Comparison of ENCODE assay signal across 18 cellular contexts in genomic region chr20:34927736-34928135, GRCh38. TPM values are rescaled to one million over a fixed set of nuclear protein-coding genes. Genes with fewer than 3 reads are reported as not detected.
DNase-seq lines count a peak whose midpoint lies in the region; ATAC-seq and TF ChIP-seq lines count a peak whose summit lies in the region.
"Had no signal": no experiment of that assay in that cellular context is flagged by ENCODE, and none has a peak within 500 bp of the region (broad histone marks: within the 10 kb centered on the region; RNA-seq: fewer than 3 reads in every experiment).

No MANE protein-coding gene starts in this region.

- no peak for ATAC-seq in left lobe of liver

- H3K27me3 Mint-ChIP-seq in osteocyte (ENCODE audit: unreplicated experiment) (no peaks in the 10 kb centered on the region), nephron progenitor cell (ENCODE audit: low read depth, poor library complexity) (no peaks in the 10 kb centered on the region)
- H3K27me3 Mint-ChIP-seq: natural killer cell treated with Interleukin-12 subunit alpha and Interleukin-12 subunit beta and Interleukin-15 and Interleukin-18, amount 100 ng/mL, for 72 hours had no signal

- H3K9me3 ChIP-seq in PC-9 (ENCODE audit: insufficient read depth, low read depth), result 0 out of 2 replicates have a peak, but pooled peaks cover 4% of the 10 kb centered on the region
- H3K9me3 ChIP-seq in mammary epithelial cell (replicated peaks; ENCODE audit: insufficient read depth, low read length), result no peaks in the 10 kb centered on the region
- H3K9me3 ChIP-seq: BE2C, esophagus squamous epithelium had no signal

- peak overlapping the region; percentile 52 for H3K4me2 ChIP-seq in PC-9
- H3K4me2 ChIP-seq in mammary epithelial cell (ENCODE audit: insufficient read depth, low read depth, low read length), result no peak overlapping the region
- H3K4me2 ChIP-seq: KMS-11 had no signal

- no peak overlapping the region for H3K4me3 Mint-ChIP-seq in osteocyte (ENCODE audit: unreplicated experiment)
- no peak overlapping the region for H3K4me3 Mint-ChIP-seq in nephron progenitor cell
- H3K4me3 Mint-ChIP-seq: natural killer cell treated with Interleukin-12 subunit alpha and Interleukin-12 subunit beta and Interleukin-15 and Interleukin-18, amount 100 ng/mL, for 72 hours had no signal

- WGBS in mammary epithelial cell (ENCODE audit: low coverage, missing lambda C conversion rate), result 44% methylated on average over 1 of the region's 1 CpG

- H3K4me3 ChIP-seq in PC-9 (no peak overlapping the region), mammary epithelial cell (replicated peaks in 1 of 3; ENCODE audit: insufficient read depth in 1 of 3, low read depth in 2 of 3, low read length in 3 of 3) (no peak overlapping the region)
- H3K4me3 ChIP-seq: esophagus squamous epithelium had no signal

- no peak overlapping the region for H3K9ac ChIP-seq in mammary epithelial cell (ENCODE audit: insufficient read depth, low read length)
- H3K9ac ChIP-seq: KMS-11 had no signal

- peak overlapping the region; percentile 91 for H3K27ac ChIP-seq in PC-9
- peak overlapping the region; percentile 0 for H3K27ac ChIP-seq in mammary epithelial cell (ENCODE audit: insufficient read depth, low read depth, low read length)
- H3K27ac ChIP-seq in substantia nigra (ENCODE audit: low read depth, low read length, poor library complexity, severe bottlenecking), result no peak overlapping the region
- H3K27ac ChIP-seq: esophagus squamous epithelium, KMS-11 had no signal

- dilution Hi-C loops in mammary epithelial cell (cut with HindIII; ENCODE audit: low sequenced_read_pairs), result no loop called here

- peaks cover 55% of the 10 kb centered on the region for H3F3A ChIP-seq in PC-9 (ENCODE audit: insufficient read depth, low read depth)

- H3K36me3 ChIP-seq in PC-9 (ENCODE audit: low read depth) (peaks cover 65% of the 10 kb centered on the region), mammary epithelial cell (ENCODE audit: insufficient read depth, low read length) (peaks cover 43% of the 10 kb centered on the region)

- H3K79me2 ChIP-seq in PC-9 (ENCODE audit: low read depth), result 0 out of 2 replicates have a peak, but pooled peaks cover 4% of the 10 kb centered on the region
- no peaks in the 10 kb centered on the region for H3K79me2 ChIP-seq in mammary epithelial cell (ENCODE audit: insufficient read depth, low read length)

- H3K27me3 ChIP-seq in PC-9 (ENCODE audit: insufficient read depth, low read depth) (no peaks in the 10 kb centered on the region), mammary epithelial cell (ENCODE audit: insufficient read depth, low read length) (no peaks in the 10 kb centered on the region)
- H3K27me3 ChIP-seq: BE2C, esophagus squamous epithelium had no signal

- H3K36me3 Mint-ChIP-seq in osteocyte (ENCODE audit: unreplicated experiment), result peaks cover 39% of the 10 kb centered on the region
- H3K36me3 Mint-ChIP-seq in nephron progenitor cell (ENCODE audit: low read depth), result peaks cover 19% of the 10 kb centered on the region

- H3K9me3 Mint-ChIP-seq in osteocyte (ENCODE audit: unreplicated experiment) (no peaks in the 10 kb centered on the region), nephron progenitor cell (no peaks in the 10 kb centered on the region)
- H3K9me3 Mint-ChIP-seq: natural killer cell treated with Interleukin-12 subunit alpha and Interleukin-12 subunit beta and Interleukin-15 and Interleukin-18, amount 100 ng/mL, for 72 hours had no signal

- H3K4me1 ChIP-seq in PC-9 (replicated peaks; ENCODE audit: insufficient read depth), result peaks cover 45% of the 10 kb centered on the region
- peaks cover 23% of the 10 kb centered on the region for H3K4me1 ChIP-seq in mammary epithelial cell (ENCODE audit: insufficient read depth, low read length)
- H3K4me1 ChIP-seq: BE2C had no signal

- H2AFZ ChIP-seq in PC-9, result no peak overlapping the region
- H2AFZ ChIP-seq in mammary epithelial cell (ENCODE audit: low read depth, low read length), result no peak overlapping the region

- BruUV-seq in PC-9 (replicated peaks; lab: Mats Ljungman, UMichigan) (no TSS peak), mammary epithelial cell (replicated peaks; lab: Mats Ljungman, UMichigan) (no TSS peak)

- DNase-seq in EH (ENCODE audit: low read depth) (peak; percentile 80), PC-9 (peak; percentile 39 to 86), mammary epithelial cell (peak; percentile 72), osteocyte (ENCODE audit: extremely low spot score, unreplicated experiment) (no peak), cortex of kidney (lab: John Stamatoyannopoulos, UW) (no peak), nephron progenitor cell (no peak), substantia nigra (lab: John Stamatoyannopoulos, UW) (no peak), left lobe of liver (ENCODE audit: low spot score) (no peak)
- DNase-seq: activated CD4-positive, CD25-positive, alpha-beta regulatory T cell treated with anti-CD3 and anti-CD28 coated beads, Interleukin-2, amount 50 U/mL, for 72 hours; activated CD8-positive, alpha-beta memory T cell treated with anti-CD3 and anti-CD28 coated beads, Interleukin-2, amount 50 U/mL, for 4 hours; activated naive CD4-positive, alpha-beta T cell treated with anti-CD3 and anti-CD28 coated beads, Interleukin-2, amount 50 U/mL, for 16 hours; BE2C; esophagus squamous epithelium; NCI-H1092; NCI-H526; T-helper 9 cell had no signal

- POLR2A ChIA-PET in PC-9 (lab: Charles Lee; ENCODE audit: unreplicated experiment), result no interaction called here

- intact Hi-C loops in PC-9 (cut with micrococcal nuclease; ENCODE audit: unreplicated experiment), result loop anchor here (2.0 kb wide), 1 partner anchor 17 kb away; no protein-coding TSS in a partner anchor
- intact Hi-C loops in mammary epithelial cell (cut with micrococcal nuclease), result loop anchor here (1.0 kb wide), 1 partner anchor 51 kb away; the partner anchor contains the start of gene ACSS2

- H4K20me1 ChIP-seq in PC-9 (ENCODE audit: insufficient read depth) (no peaks in the 10 kb centered on the region), mammary epithelial cell (ENCODE audit: insufficient read depth, low read length) (no peaks in the 10 kb centered on the region)

- H3K27ac Mint-ChIP-seq in osteocyte (ENCODE audit: unreplicated experiment) (peak overlapping the region; percentile 23), nephron progenitor cell (no peak overlapping the region)
- H3K27ac Mint-ChIP-seq: natural killer cell treated with Interleukin-12 subunit alpha and Interleukin-12 subunit beta and Interleukin-15 and Interleukin-18, amount 100 ng/mL, for 72 hours had no signal

- TF ChIP-seq CTCF in PC-9 (conservative IDR thresholded peaks at IDR 0.05) (no peak), mammary epithelial cell (conservative IDR thresholded peaks at IDR 0.05 in 1 of 2, IDR thresholded peaks at IDR 0.05 in 1 of 2; ENCODE audit: extremely low read depth in 1 of 2, insufficient read depth in 1 of 2, low read depth in 1 of 2, low read length in 2 of 2) (no peak), osteocyte (IDR thresholded peaks at IDR 0.05) (no peak), nephron progenitor cell (IDR thresholded peaks at IDR 0.05) (no peak)

- in situ Hi-C loops in mammary epithelial cell (cut with MboI; ENCODE audit: low sequenced_read_pairs in 2 of 2), result no loop called here

- CTCF ChIA-PET in PC-9 (lab: Charles Lee) (interaction anchor here (0.5 kb wide), 1 partner anchor 217 kb away, joined by 3 read pairs; no protein-coding TSS in a partner anchor), mammary epithelial cell (lab: Charles Lee; ENCODE audit: low non-redundant PET) (no interaction called here)

- H3K4me1 Mint-ChIP-seq in osteocyte (ENCODE audit: unreplicated experiment), result peaks cover 9% of the 10 kb centered on the region
- no peaks in the 10 kb centered on the region for H3K4me1 Mint-ChIP-seq in nephron progenitor cell

- no peaks in the 10 kb centered on the region for H3K9me2 ChIP-seq in PC-9 (ENCODE audit: insufficient read depth)

RNA-seq across cellular contexts. Expression of gene GSS, which starts 27.9 kb away (rescaled TPM):
- 131 and 138 TPM in 2 replicates for total RNA-seq in PC-9 (2021)
- 100 to 1,000 TPM; 102 to 115 TPM for total RNA-seq in mammary epithelial cell
- 127 TPM for polyA plus RNA-seq in mammary epithelial cell
- 147 TPM for polyA minus RNA-seq in mammary epithelial cell
- total RNA-seq in osteocyte, result 36.0 and 37.2 TPM in 2 replicates
- 29.2 TPM for total RNA-seq in left lobe of liver

RNA-seq across cellular contexts. Expression of gene MYH7B, which starts 27.9 kb away (rescaled TPM):
- total RNA-seq in PC-9 (2021) (1.0 and 2.3 TPM in 2 replicates), mammary epithelial cell (under 1 TPM; under 0.01 to 0.28 TPM), osteocyte (0.18 and 0.86 TPM in 2 replicates), left lobe of liver (0.45 TPM)
- 0.11 TPM for polyA plus RNA-seq in mammary epithelial cell
- polyA minus RNA-seq in mammary epithelial cell, result not detected

RNA-seq across cellular contexts. Expression of gene ACSS2, which starts 51.3 kb away (rescaled TPM):
- 81.1 and 108 TPM in 2 replicates for total RNA-seq in PC-9 (2021)
- total RNA-seq in mammary epithelial cell, result 100 to 1,000 TPM in 1 of 2 donors, 10 to 100 TPM in 1; 79.5 to 103 TPM
- 104 TPM for polyA plus RNA-seq in mammary epithelial cell
- polyA minus RNA-seq in mammary epithelial cell, result 396 TPM
- total RNA-seq in osteocyte, result 28.2 and 31.1 TPM in 2 replicates
- 42.7 TPM for total RNA-seq in left lobe of liver

RNA-seq across cellular contexts. Expression of gene GGT7, which starts 55.1 kb away (rescaled TPM):
- total RNA-seq in PC-9 (2021), result 6.5 and 9.4 TPM in 2 replicates
- 10 to 100 TPM; 13.8 to 19.1 TPM for total RNA-seq in mammary epithelial cell
- 4.5 TPM for polyA plus RNA-seq in mammary epithelial cell
- polyA minus RNA-seq in mammary epithelial cell, result 6.6 TPM
- 32.8 and 37.0 TPM in 2 replicates for total RNA-seq in osteocyte
- 9.9 TPM for total RNA-seq in left lobe of liver

Comparison
In these comparisons a context has a peak if more than half of its experiments do, and no peak if none do; other contexts are left out.
1. DNase-seq: peak in EH (single experiment), PC-9 (2 of 2) and mammary epithelial cell (single experiment); none in osteocyte (single experiment), cortex of kidney (single experiment), nephron progenitor cell (single experiment), substantia nigra (0 of 49) and left lobe of liver (single experiment).